Comparison of ENCODE assay signal across 15 cellular contexts in genomic region chrX:155055494-155055893, GRCh38. TPM values are rescaled to one million over a fixed set of nuclear protein-coding genes. Genes with fewer than 3 reads are reported as not detected.
DNase-seq lines count a peak whose midpoint lies in the region; ATAC-seq, FAIRE-seq and TF ChIP-seq lines count a peak whose summit lies in the region.
"Had no signal": no experiment of that assay in that cellular context is flagged by ENCODE, and none has a peak within 500 bp of the region (broad histone marks: within the 10 kb centered on the region; RNA-seq: fewer than 3 reads in every experiment).

No MANE protein-coding gene starts in this region.

- H3K4me3 Mint-ChIP-seq in activated CD8-positive, alpha-beta T cell treated with anti-CD3 and anti-CD28 coated beads for 36 hours: no peak overlapping the region
- no peak overlapping the region for H3K4me3 Mint-ChIP-seq in activated CD8-positive, alpha-beta T cell treated with anti-CD3 and anti-CD28 coated beads, Interleukin-2, amount 10 ng/mL, durations not matched to agents 7 days and 5 days
- H3K4me3 Mint-ChIP-seq in activated naive CD8-positive, alpha-beta T cell treated with anti-CD3 and anti-CD28 coated beads, Interleukin-2, amount 50 U/mL, for 24 hours: no peak overlapping the region
- no peak overlapping the region for H3K4me3 Mint-ChIP-seq in activated naive CD8-positive, alpha-beta T cell treated with anti-CD3 and anti-CD28 coated beads for 36 hours
- H3K4me3 Mint-ChIP-seq: B cell; CD8-positive, alpha-beta T cell; GM23338 had no signal

- peak overlapping the region; percentile 68 for H3K27ac Mint-ChIP-seq in activated CD8-positive, alpha-beta T cell treated with anti-CD3 and anti-CD28 coated beads for 36 hours
- no peak overlapping the region for H3K27ac Mint-ChIP-seq in activated CD8-positive, alpha-beta T cell treated with anti-CD3 and anti-CD28 coated beads, Interleukin-2, amount 10 ng/mL, durations not matched to agents 7 days and 5 days
- peak overlapping the region; percentile 54 for H3K27ac Mint-ChIP-seq in activated naive CD8-positive, alpha-beta T cell treated with anti-CD3 and anti-CD28 coated beads, Interleukin-2, amount 50 U/mL, for 24 hours
- no peak overlapping the region for H3K27ac Mint-ChIP-seq in activated naive CD8-positive, alpha-beta T cell treated with anti-CD3 and anti-CD28 coated beads for 36 hours
- H3K27ac Mint-ChIP-seq: B cell; CD8-positive, alpha-beta T cell; GM23338 had no signal

- no peak for TF ChIP-seq CTCF in activated CD8-positive, alpha-beta T cell treated with anti-CD3 and anti-CD28 coated beads for 36 hours (IDR thresholded peaks at IDR 0.05)

- POLR2A ChIA-PET in activated CD8-positive, alpha-beta T cell treated with anti-CD3 and anti-CD28 coated beads for 36 hours (lab: Charles Lee): no interaction called here
- POLR2A ChIA-PET in activated CD8-positive, alpha-beta T cell treated with anti-CD3 and anti-CD28 coated beads, Interleukin-2, amount 10 ng/mL, durations not matched to agents 7 days and 5 days (lab: Charles Lee): no interaction called here

- no peak for ATAC-seq in activated CD8-positive, alpha-beta T cell treated with anti-CD3 and anti-CD28 coated beads for 36 hours
- ATAC-seq in activated CD8-positive, alpha-beta T cell treated with anti-CD3 and anti-CD28 coated beads, Interleukin-2, amount 10 ng/mL, durations not matched to agents 7 days and 5 days: no peak
- ATAC-seq in activated naive CD8-positive, alpha-beta T cell treated with anti-CD3 and anti-CD28 coated beads, Interleukin-2, amount 50 U/mL, for 24 hours: no peak
- ATAC-seq in GM18873 (IDR thresholded peaks at IDR 0.05; ENCODE audit: low FRiP score, unreplicated experiment): no peak
- ATAC-seq: CD8-positive, alpha-beta T cell; GM23338 had no signal

- FAIRE-seq in GM19239 (lab: Jason Lieb, UNC): peak; percentile 37
- FAIRE-seq: H54 had no signal

- H3K36me3 Mint-ChIP-seq in activated CD8-positive, alpha-beta T cell treated with anti-CD3 and anti-CD28 coated beads for 36 hours (ENCODE audit: low read depth): peaks cover 20% of the 10 kb centered on the region
- peaks cover 22% of the 10 kb centered on the region for H3K36me3 Mint-ChIP-seq in activated CD8-positive, alpha-beta T cell treated with anti-CD3 and anti-CD28 coated beads, Interleukin-2, amount 10 ng/mL, durations not matched to agents 7 days and 5 days (ENCODE audit: low read depth)
- H3K36me3 Mint-ChIP-seq in activated naive CD8-positive, alpha-beta T cell treated with anti-CD3 and anti-CD28 coated beads, Interleukin-2, amount 50 U/mL, for 24 hours (ENCODE audit: low read depth): peaks cover 17% of the 10 kb centered on the region
- peaks cover 14% of the 10 kb centered on the region for H3K36me3 Mint-ChIP-seq in activated naive CD8-positive, alpha-beta T cell treated with anti-CD3 and anti-CD28 coated beads for 36 hours

- H3K9me3 Mint-ChIP-seq in activated CD8-positive, alpha-beta T cell treated with anti-CD3 and anti-CD28 coated beads for 36 hours: no peaks in the 10 kb centered on the region
- H3K9me3 Mint-ChIP-seq in activated CD8-positive, alpha-beta T cell treated with anti-CD3 and anti-CD28 coated beads, Interleukin-2, amount 10 ng/mL, durations not matched to agents 7 days and 5 days (ENCODE audit: insufficient read depth): no peaks in the 10 kb centered on the region
- no peaks in the 10 kb centered on the region for H3K9me3 Mint-ChIP-seq in activated naive CD8-positive, alpha-beta T cell treated with anti-CD3 and anti-CD28 coated beads, Interleukin-2, amount 50 U/mL, for 24 hours
- no peaks in the 10 kb centered on the region for H3K9me3 Mint-ChIP-seq in activated naive CD8-positive, alpha-beta T cell treated with anti-CD3 and anti-CD28 coated beads for 36 hours
- H3K9me3 Mint-ChIP-seq: CD8-positive, alpha-beta T cell; GM23338 had no signal

- peaks cover 40% of the 10 kb centered on the region for H3K4me1 Mint-ChIP-seq in activated CD8-positive, alpha-beta T cell treated with anti-CD3 and anti-CD28 coated beads for 36 hours (ENCODE audit: low read depth)
- H3K4me1 Mint-ChIP-seq in activated CD8-positive, alpha-beta T cell treated with anti-CD3 and anti-CD28 coated beads, Interleukin-2, amount 10 ng/mL, durations not matched to agents 7 days and 5 days (ENCODE audit: low read depth): peaks cover 51% of the 10 kb centered on the region
- peaks cover 36% of the 10 kb centered on the region for H3K4me1 Mint-ChIP-seq in activated naive CD8-positive, alpha-beta T cell treated with anti-CD3 and anti-CD28 coated beads, Interleukin-2, amount 50 U/mL, for 24 hours
- peaks cover 19% of the 10 kb centered on the region for H3K4me1 Mint-ChIP-seq in activated naive CD8-positive, alpha-beta T cell treated with anti-CD3 and anti-CD28 coated beads for 36 hours
- H3K4me1 Mint-ChIP-seq: GM23338 had no signal

- no peaks in the 10 kb centered on the region for H3K27me3 Mint-ChIP-seq in activated CD8-positive, alpha-beta T cell treated with anti-CD3 and anti-CD28 coated beads for 36 hours
- no peaks in the 10 kb centered on the region for H3K27me3 Mint-ChIP-seq in activated CD8-positive, alpha-beta T cell treated with anti-CD3 and anti-CD28 coated beads, Interleukin-2, amount 10 ng/mL, durations not matched to agents 7 days and 5 days (ENCODE audit: low read depth)
- H3K27me3 Mint-ChIP-seq in activated naive CD8-positive, alpha-beta T cell treated with anti-CD3 and anti-CD28 coated beads, Interleukin-2, amount 50 U/mL, for 24 hours: no peaks in the 10 kb centered on the region
- H3K27me3 Mint-ChIP-seq in activated naive CD8-positive, alpha-beta T cell treated with anti-CD3 and anti-CD28 coated beads for 36 hours: no peaks in the 10 kb centered on the region
- H3K27me3 Mint-ChIP-seq: B cell had no signal

- intact Hi-C loops in activated CD8-positive, alpha-beta T cell treated with anti-CD3 and anti-CD28 coated beads for 36 hours (cut with micrococcal nuclease): no loop called here

- CTCF ChIA-PET in activated CD8-positive, alpha-beta T cell treated with anti-CD3 and anti-CD28 coated beads for 36 hours (lab: Charles Lee): interaction anchor here (1.1 to 5.2 kb wide), 4 partner anchors 9 to 138 kb away, joined by 3 to 67 read pairs (median 18); no protein-coding TSS in a partner anchor
- CTCF ChIA-PET in activated CD8-positive, alpha-beta T cell treated with anti-CD3 and anti-CD28 coated beads, Interleukin-2, amount 10 ng/mL, durations not matched to agents 7 days and 5 days (lab: Charles Lee): interaction anchor here (0.8 to 1.3 kb wide), 2 partner anchors 75 to 138 kb away, joined by 3 to 4 read pairs; no protein-coding TSS in a partner anchor

- peak; percentile 26 for DNase-seq in activated CD8-positive, alpha-beta T cell treated with anti-CD3 and anti-CD28 coated beads for 36 hours
- no peak for DNase-seq in activated CD8-positive, alpha-beta T cell treated with anti-CD3 and anti-CD28 coated beads, Interleukin-2, amount 10 ng/mL, durations not matched to agents 7 days and 5 days
- DNase-seq in activated naive CD8-positive, alpha-beta T cell treated with anti-CD3 and anti-CD28 coated beads, Interleukin-2, amount 50 U/mL, for 24 hours: no peak
- no peak for DNase-seq in activated naive CD8-positive, alpha-beta T cell treated with anti-CD3 and anti-CD28 coated beads for 36 hours
- DNase-seq in GM19239 (ENCODE audit: insufficient read length, low spot score) (no peak), NCI-H1417 treated with DMSO at 0.1 percent for 48 hours (lab: John Stamatoyannopoulos, UW) (no peak)
- DNase-seq: Calu3; CD8-positive, alpha-beta T cell; DMS79 treated with DMSO at 0.1 percent for 48 hours; GF-D8; HCEC 1CT had no signal

RNA-seq across cellular contexts. Expression of gene CMC4, which starts 15.4 kb away (rescaled TPM):
- total RNA-seq in activated CD8-positive, alpha-beta T cell treated with anti-CD3 and anti-CD28 coated beads for 36 hours: 1 to 10 TPM; 3.8 to 5.1 TPM
- total RNA-seq in activated CD8-positive, alpha-beta T cell treated with anti-CD3 and anti-CD28 coated beads, Interleukin-2, amount 10 ng/mL, durations not matched to agents 7 days and 5 days: 1 to 10 TPM; 4.1 to 5.6 TPM
- 1 to 10 TPM; 4.6 to 5.0 TPM for total RNA-seq in activated naive CD8-positive, alpha-beta T cell treated with anti-CD3 and anti-CD28 coated beads for 36 hours

RNA-seq across cellular contexts. Expression of gene MTCP1, which starts 15.4 kb away (rescaled TPM):
- 10 to 100 TPM; 23.4 to 23.9 TPM for total RNA-seq in activated CD8-positive, alpha-beta T cell treated with anti-CD3 and anti-CD28 coated beads for 36 hours
- total RNA-seq in activated CD8-positive, alpha-beta T cell treated with anti-CD3 and anti-CD28 coated beads, Interleukin-2, amount 10 ng/mL, durations not matched to agents 7 days and 5 days: 10 to 100 TPM; 20.2 to 21.4 TPM
- total RNA-seq in activated naive CD8-positive, alpha-beta T cell treated with anti-CD3 and anti-CD28 coated beads for 36 hours: 10 to 100 TPM; 17.2 to 19.9 TPM

RNA-seq across cellular contexts. Expression of gene BRCC3, which starts 15.8 kb away (rescaled TPM):
- total RNA-seq in activated CD8-positive, alpha-beta T cell treated with anti-CD3 and anti-CD28 coated beads for 36 hours: 10 to 100 TPM; 30.0 to 32.5 TPM
- 10 to 100 TPM; 32.8 to 33.5 TPM for total RNA-seq in activated CD8-positive, alpha-beta T cell treated with anti-CD3 and anti-CD28 coated beads, Interleukin-2, amount 10 ng/mL, durations not matched to agents 7 days and 5 days
- 10 to 100 TPM; 41.2 to 41.7 TPM for total RNA-seq in activated naive CD8-positive, alpha-beta T cell treated with anti-CD3 and anti-CD28 coated beads for 36 hours

RNA-seq across cellular contexts. Expression of gene FUNDC2, which starts 28.9 kb away (rescaled TPM):
- total RNA-seq in activated CD8-positive, alpha-beta T cell treated with anti-CD3 and anti-CD28 coated beads for 36 hours: 10 to 100 TPM; 83.7 to 89.0 TPM
- 10 to 100 TPM; 49.3 to 51.7 TPM for total RNA-seq in activated CD8-positive, alpha-beta T cell treated with anti-CD3 and anti-CD28 coated beads, Interleukin-2, amount 10 ng/mL, durations not matched to agents 7 days and 5 days
- 10 to 100 TPM; 97.3 to 99.7 TPM for total RNA-seq in activated naive CD8-positive, alpha-beta T cell treated with anti-CD3 and anti-CD28 coated beads for 36 hours

RNA-seq across cellular contexts. Expression of gene F8, which starts 33.0 kb away (rescaled TPM):
- 1 to 10 TPM; 4.1 to 4.4 TPM for total RNA-seq in activated CD8-positive, alpha-beta T cell treated with anti-CD3 and anti-CD28 coated beads for 36 hours
- 1 to 10 TPM; 4.1 to 4.2 TPM for total RNA-seq in activated CD8-positive, alpha-beta T cell treated with anti-CD3 and anti-CD28 coated beads, Interleukin-2, amount 10 ng/mL, durations not matched to agents 7 days and 5 days
- 1 to 10 TPM; 4.3 TPM for total RNA-seq in activated naive CD8-positive, alpha-beta T cell treated with anti-CD3 and anti-CD28 coated beads for 36 hours

Comparison
In these comparisons a context has a peak if more than half of its experiments do, and no peak if none do; other contexts are left out.
1. H3K27ac Mint-ChIP-seq: peak in activated CD8-positive, alpha-beta T cell treated with anti-CD3 and anti-CD28 coated beads for 36 hours (single experiment) and activated naive CD8-positive, alpha-beta T cell treated with anti-CD3 and anti-CD28 coated beads, Interleukin-2, amount 50 U/mL, for 24 hours (single experiment); none in activated CD8-positive, alpha-beta T cell treated with anti-CD3 and anti-CD28 coated beads, Interleukin-2, amount 10 ng/mL, durations not matched to agents 7 days and 5 days (single experiment) and activated naive CD8-positive, alpha-beta T cell treated with anti-CD3 and anti-CD28 coated beads for 36 hours (single experiment).